In genomic region chr9:114282926-114283325, GRCh38 we compare ENCODE assay signal across 9 cellular contexts. TPM values are rescaled to one million over a fixed set of nuclear protein-coding genes. Genes with fewer than 3 reads are reported as not detected.
DNase-seq lines count a peak whose midpoint lies in the region; ATAC-seq and TF ChIP-seq lines count a peak whose summit lies in the region.
"Had no signal": no experiment of that assay in that cellular context is flagged by ENCODE, and none has a peak within 500 bp of the region (broad histone marks: within the 10 kb centered on the region; RNA-seq: fewer than 3 reads in every experiment).

No MANE protein-coding gene starts in this region.

- ATAC-seq in heart right ventricle (no peak), GM19328 (IDR thresholded peaks at IDR 0.05; ENCODE audit: unreplicated experiment) (no peak)

- H3K9me3 ChIP-seq in heart right ventricle (no peaks in the 10 kb centered on the region), SJCRH30 (replicated peaks) (no peaks in the 10 kb centered on the region), uterus (no peaks in the 10 kb centered on the region)

- H3K27me3 ChIP-seq in heart right ventricle (no peaks in the 10 kb centered on the region), SJCRH30 (no peaks in the 10 kb centered on the region), uterus (no peaks in the 10 kb centered on the region)

- peaks cover 17% of the 10 kb centered on the region for H3K36me3 Mint-ChIP-seq in progenitor cell of endocrine pancreas (ENCODE audit: insufficient read depth)

- DNase-seq in cardiac septum (ENCODE audit: low spot score) (peak; percentile 29), heart right ventricle (no peak), SJCRH30 (peak; percentile 63 to 69), fibroblast of pulmonary artery (ENCODE audit: low read depth) (peak; percentile 68), uterus (peak; percentile 35 to 44), progenitor cell of endocrine pancreas (ENCODE audit: low spot score, unreplicated experiment) (no peak), activated gamma-delta T cell treated with Interleukin-2 at 50 U/mL for 16 hours (no peak)

- H3K4me3 Mint-ChIP-seq in progenitor cell of endocrine pancreas (ENCODE audit: low read depth) = no peak overlapping the region

- H3K27ac ChIP-seq in heart right ventricle = no peak overlapping the region
- no peak overlapping the region for H3K27ac ChIP-seq in SJCRH30
- no peak overlapping the region for H3K27ac ChIP-seq in uterus

- H3K27ac Mint-ChIP-seq in progenitor cell of endocrine pancreas = no peak overlapping the region

- TF ChIP-seq CTCF in heart right ventricle (IDR thresholded peaks at IDR 0.05) (no peak), fibroblast of pulmonary artery (IDR thresholded peaks at IDR 0.05; ENCODE audit: low read length, missing control alignments) (no peak), uterus (IDR thresholded peaks at IDR 0.05) (no peak), progenitor cell of endocrine pancreas (IDR thresholded peaks at IDR 0.05; ENCODE audit: unreplicated experiment) (no peak)

- peaks cover 0 to 16% (median 5%) of the 10 kb centered on the region in 9 donors for H3K4me1 ChIP-seq in heart right ventricle
- peaks cover 34% of the 10 kb centered on the region for H3K4me1 ChIP-seq in SJCRH30
- H3K4me1 ChIP-seq in uterus = no peaks in the 10 kb centered on the region

- H3K9me3 Mint-ChIP-seq in progenitor cell of endocrine pancreas (ENCODE audit: low read depth) = no peaks in the 10 kb centered on the region

- H3K36me3 ChIP-seq in heart right ventricle = peaks cover 0 to 9% (median 0%) of the 10 kb centered on the region in 9 donors
- H3K36me3 ChIP-seq in SJCRH30 = peaks cover 6% of the 10 kb centered on the region; the same call in 1 of the 2 replicates
- no peaks in the 10 kb centered on the region for H3K36me3 ChIP-seq in uterus

- no peak for TF ChIP-seq POLR2A in uterus (IDR thresholded peaks at IDR 0.05)

- H3K4me3 ChIP-seq in heart right ventricle = no peak overlapping the region
- H3K4me3 ChIP-seq in SJCRH30 = no peak overlapping the region
- H3K4me3 ChIP-seq in fibroblast of pulmonary artery (replicated peaks; ENCODE audit: low read depth, low read length) = no peak overlapping the region
- H3K4me3 ChIP-seq in uterus = no peak overlapping the region

- intact Hi-C loops in cardiac septum (cut with DNase I) = no loop called here
- intact Hi-C loops in heart right ventricle (cut with DNase I) = loop anchor here in 1 of 10 donors (5.0 to 10.0 kb wide), 2 partner anchors 128 to 186 kb away; partner anchors contain the start of genes COL27A1 and KIF12
- intact Hi-C loops in uterus (cut with DNase I; ENCODE audit: low total_unique reads) = no loop called here

- H3K27me3 Mint-ChIP-seq in progenitor cell of endocrine pancreas = no peaks in the 10 kb centered on the region

- no peaks in the 10 kb centered on the region for H3K4me1 Mint-ChIP-seq in progenitor cell of endocrine pancreas (ENCODE audit: low read depth)

- 70 to 74% methylated on average over 5 of the region's 5 CpGs for WGBS in heart right ventricle, 2 donors

RNA-seq across cellular contexts. Expression of gene ORM1, which starts 40.0 kb away (rescaled TPM):
- not detected for total RNA-seq in cardiac septum
- under 1 TPM in 3 of 10 donors, not detected in 7; 0.37 to 0.70 (median 0.55) TPM for total RNA-seq in heart right ventricle
- polyA plus RNA-seq in heart right ventricle = under 1 TPM; 0.13 to 0.59 TPM
- total RNA-seq in SJCRH30 (2014; rRNA removed; shearing (Covaris generic)) = not detected in 2 replicates
- 1 to 10 TPM in 2 of 4 donors, not detected in 2; 1.9 to 2.4 TPM for total RNA-seq in uterus
- total RNA-seq in progenitor cell of endocrine pancreas = 9.3 and 10.8 TPM in 2 replicates
- total RNA-seq: epithelial cell of proximal tubule had no signal

RNA-seq across cellular contexts. Expression of gene ORM2, which starts 46.7 kb away (rescaled TPM):
- total RNA-seq in cardiac septum = 0.32 TPM
- total RNA-seq in heart right ventricle = not detected
- polyA plus RNA-seq in heart right ventricle = under 1 TPM in 1 of 2 donors, not detected in 1; 0.44 TPM
- total RNA-seq in SJCRH30 (2014; rRNA removed; shearing (Covaris generic)) = not detected in 2 replicates
- total RNA-seq in uterus = 1 to 10 TPM in 1 of 4 donors, not detected in 3; 1.2 TPM
- 3.2 and 5.4 TPM in 2 replicates for total RNA-seq in progenitor cell of endocrine pancreas
- total RNA-seq: epithelial cell of proximal tubule had no signal

Comparison
In these comparisons a context has a peak if more than half of its experiments do, and no peak if none do; other contexts are left out.
1. DNase-seq: peak in cardiac septum (single experiment), SJCRH30 (2 of 2), fibroblast of pulmonary artery (single experiment) and uterus (2 of 2); none in heart right ventricle (0 of 2), progenitor cell of endocrine pancreas (single experiment) and activated gamma-delta T cell treated with Interleukin-2 at 50 U/mL for 16 hours (single experiment).